ENCODE assay signal across 11 cellular contexts in the genomic region with DNA sequence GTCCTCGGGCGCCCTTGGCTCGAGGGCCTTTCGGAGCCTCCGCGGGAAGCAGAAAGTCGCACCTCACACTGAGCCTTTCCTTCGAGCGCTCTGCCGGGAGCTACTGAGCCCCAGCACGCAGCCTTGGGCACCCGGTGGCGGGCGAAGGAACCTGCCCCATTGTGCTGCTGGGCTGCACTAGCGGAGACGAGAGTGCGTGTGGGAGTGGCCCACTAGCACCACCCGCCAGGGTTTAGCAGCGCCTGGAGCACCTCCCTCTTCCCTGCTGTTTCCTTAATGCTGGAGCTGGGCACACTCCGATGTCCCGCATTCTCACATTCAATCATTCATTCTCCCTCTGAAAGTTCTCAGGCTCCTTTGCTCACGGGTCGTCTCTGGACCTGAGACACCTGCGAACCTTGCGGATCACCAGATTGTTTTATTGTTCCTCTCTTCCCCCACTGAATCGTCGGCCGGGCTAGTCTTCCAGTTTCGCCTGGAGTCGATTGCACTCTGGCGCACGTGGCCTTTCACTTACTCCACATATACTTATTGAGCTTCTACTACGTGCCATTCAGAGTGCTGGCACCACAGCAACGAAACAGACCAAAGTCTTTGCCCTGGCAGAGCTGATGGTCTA. TPM values are rescaled to one million over a fixed set of nuclear protein-coding genes. Genes with fewer than 3 reads are reported as not detected.
A peak's percentile ranks its signal among the peaks of the same experiment; 100 is the strongest.
DNase-seq lines count a peak whose midpoint lies in the region; ATAC-seq and TF ChIP-seq lines count a peak whose summit lies in the region.
"Had no signal": no experiment of that assay in that cellular context is flagged by ENCODE, and none has a peak within 500 bp of the region (broad histone marks: within the 10 kb centered on the region; RNA-seq: fewer than 3 reads in every experiment).

No MANE protein-coding gene starts in this region.

- peaks cover 5% of the 10 kb centered on the region for H3K9me3 Mint-ChIP-seq in stimulated activated naive CD8-positive, alpha-beta T cell treated with anti-CD3 and anti-CD28 coated beads, Interleukin-15, Interleukin-2, amounts not matched to agents 100 ng/mL and 50 ng/mL, for 24 hours
- peaks cover 18% of the 10 kb centered on the region in 2 donors for H3K9me3 Mint-ChIP-seq in stimulated activated naive CD8-positive, alpha-beta T cell treated with anti-CD3 and anti-CD28 coated beads, Interleukin-15, amount 100 ng/mL, for 72 hours

- H3K27ac ChIP-seq in psoas muscle = no peak overlapping the region
- H3K27ac ChIP-seq: HL-60, sigmoid colon had no signal

- H3K4me3 ChIP-seq in psoas muscle = no peak overlapping the region
- H3K4me3 ChIP-seq: sigmoid colon had no signal

- peaks cover 7% of the 10 kb centered on the region for H3K4me1 ChIP-seq in psoas muscle

- H3K4me3 Mint-ChIP-seq in stimulated activated naive CD8-positive, alpha-beta T cell treated with anti-CD3 and anti-CD28 coated beads, Interleukin-15, Interleukin-2, amounts not matched to agents 100 ng/mL and 50 ng/mL, for 24 hours = peak overlapping the region; percentile 9
- no peak overlapping the region for H3K4me3 Mint-ChIP-seq in stimulated activated naive CD8-positive, alpha-beta T cell treated with anti-CD3 and anti-CD28 coated beads, Interleukin-15, amount 100 ng/mL, for 72 hours

- intact Hi-C loops in psoas muscle (cut with DNase I) = no loop called here

- no peak for ATAC-seq in stimulated activated naive CD8-positive, alpha-beta T cell treated with anti-CD3 and anti-CD28 coated beads, Interleukin-15, amount 100 ng/mL, for 72 hours
- ATAC-seq in psoas muscle (no peak), GM19035 (IDR thresholded peaks at IDR 0.05; ENCODE audit: unreplicated experiment) (no peak)

- no peaks in the 10 kb centered on the region for H3K9me3 ChIP-seq in psoas muscle
- H3K9me3 ChIP-seq: sigmoid colon had no signal

- peaks cover 0 to 94% (median 35%) of the 10 kb centered on the region in 3 donors for H3K27me3 ChIP-seq in psoas muscle (ENCODE audit: insufficient read depth in 3 of 3, low read length in 2 of 3)

- peaks cover 100% of the 10 kb centered on the region for H3K27me3 Mint-ChIP-seq in stimulated activated naive CD8-positive, alpha-beta T cell treated with anti-CD3 and anti-CD28 coated beads, Interleukin-15, Interleukin-2, amounts not matched to agents 100 ng/mL and 50 ng/mL, for 24 hours
- peaks cover 100% of the 10 kb centered on the region for H3K27me3 Mint-ChIP-seq in stimulated activated naive CD8-positive, alpha-beta T cell treated with anti-CD3 and anti-CD28 coated beads, Interleukin-15, amount 100 ng/mL, for 72 hours

- H3K36me3 Mint-ChIP-seq in stimulated activated naive CD8-positive, alpha-beta T cell treated with anti-CD3 and anti-CD28 coated beads, Interleukin-15, Interleukin-2, amounts not matched to agents 100 ng/mL and 50 ng/mL, for 24 hours (ENCODE audit: low read depth) = peaks cover 4% of the 10 kb centered on the region

- WGBS in psoas muscle, 3 donors = 26 to 50% (median 40%) methylated on average over 34 of the region's 34 CpGs

- H3K4me1 Mint-ChIP-seq in stimulated activated naive CD8-positive, alpha-beta T cell treated with anti-CD3 and anti-CD28 coated beads, Interleukin-15, Interleukin-2, amounts not matched to agents 100 ng/mL and 50 ng/mL, for 24 hours (ENCODE audit: low read depth) = peaks cover 37% of the 10 kb centered on the region
- H3K4me1 Mint-ChIP-seq in stimulated activated naive CD8-positive, alpha-beta T cell treated with anti-CD3 and anti-CD28 coated beads, Interleukin-15, amount 100 ng/mL, for 72 hours = peaks cover 55% of the 10 kb centered on the region

- H3K27ac Mint-ChIP-seq in stimulated activated naive CD8-positive, alpha-beta T cell treated with anti-CD3 and anti-CD28 coated beads, Interleukin-15, Interleukin-2, amounts not matched to agents 100 ng/mL and 50 ng/mL, for 24 hours = no peak overlapping the region
- no peak overlapping the region for H3K27ac Mint-ChIP-seq in stimulated activated naive CD8-positive, alpha-beta T cell treated with anti-CD3 and anti-CD28 coated beads, Interleukin-15, amount 100 ng/mL, for 72 hours

- no peaks in the 10 kb centered on the region for H3K36me3 ChIP-seq in psoas muscle (ENCODE audit: insufficient read depth in 1 of 2, low read depth in 1 of 2)
- H3K36me3 ChIP-seq: sigmoid colon had no signal

- no peak for DNase-seq in stimulated activated naive CD8-positive, alpha-beta T cell treated with anti-CD3 and anti-CD28 coated beads, Interleukin-15, amount 100 ng/mL, for 72 hours
- DNase-seq in NCI-H748 treated with DMSO at 0.1 percent for 48 hours (lab: John Stamatoyannopoulos, UW) (peak; percentile 15), islet precursor cell (peak; percentile 75), psoas muscle (no peak), RKO (ENCODE audit: low spot score) (no peak), midbrain (lab: John Stamatoyannopoulos, UW) (no peak)
- DNase-seq: sigmoid colon had no signal

- TF ChIP-seq CTCF in psoas muscle (IDR thresholded peaks at IDR 0.05) = no peak

RNA-seq across cellular contexts. Expression of gene PAX3, which starts 8.4 kb away (rescaled TPM):
- 10 to 100 TPM in 2 of 4 donors, 1 to 10 TPM in 2; 6.9 to 20.5 (median 13.3) TPM for total RNA-seq in psoas muscle
- 1 to 10 TPM in 2 of 3 donors, under 1 TPM in 1; 0.26 to 2.8 (median 1.9) TPM for polyA plus RNA-seq in psoas muscle
- total RNA-seq: bronchial epithelial cell, sigmoid colon had no signal
- polyA plus RNA-seq: sigmoid colon had no signal

Comparison
In these comparisons a context has a peak if more than half of its experiments do, and no peak if none do; other contexts are left out.
1. DNase-seq: peak in NCI-H748 treated with DMSO at 0.1 percent for 48 hours (single experiment) and islet precursor cell (single experiment); none in stimulated activated naive CD8-positive, alpha-beta T cell treated with anti-CD3 and anti-CD28 coated beads, Interleukin-15, amount 100 ng/mL, for 72 hours (0 of 2), psoas muscle (0 of 2), RKO (single experiment) and midbrain (single experiment).